Comparison of ENCODE assay signal across 10 cellular contexts in the genomic region with DNA sequence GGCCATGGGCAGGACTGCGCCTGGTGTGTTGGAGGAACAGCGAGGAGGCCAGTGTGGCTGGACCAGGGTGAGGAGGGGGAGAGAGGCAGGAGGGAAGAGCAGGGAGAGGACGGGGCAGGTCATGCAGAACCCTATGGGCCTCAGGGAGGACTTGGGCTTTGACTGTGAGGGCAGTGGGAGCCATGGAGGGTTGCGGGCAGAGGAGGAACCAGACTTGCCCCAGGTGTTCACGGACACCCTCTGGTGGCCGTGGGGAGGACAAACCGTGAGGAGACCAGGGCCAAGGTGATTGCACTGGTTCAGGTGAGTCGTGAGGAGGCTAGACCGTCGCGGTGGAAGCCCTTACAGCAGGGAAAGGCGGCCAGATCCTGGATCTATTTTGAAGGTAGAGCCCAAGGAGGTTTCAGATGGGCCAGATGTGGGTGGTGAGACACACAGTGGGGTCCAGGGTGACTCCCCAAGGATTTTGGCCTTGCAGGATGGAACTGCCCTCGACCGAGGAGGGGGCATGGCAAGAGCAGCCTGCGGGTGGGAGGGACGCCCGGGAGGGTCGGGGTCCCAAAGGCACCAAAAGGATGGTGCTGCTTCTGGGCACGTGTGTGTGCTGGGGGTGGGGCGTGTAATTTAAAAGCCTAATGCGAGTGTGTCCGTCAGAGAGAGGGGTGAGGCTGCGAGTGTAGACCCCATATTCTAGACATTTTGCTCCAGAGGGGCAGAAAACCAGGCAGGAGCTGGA. TPM values are rescaled to one million over a fixed set of nuclear protein-coding genes. Genes with fewer than 3 reads are reported as not detected.
DNase-seq lines count a peak whose midpoint lies in the region; ATAC-seq and TF ChIP-seq lines count a peak whose summit lies in the region.
"Had no signal": no experiment of that assay in that cellular context is flagged by ENCODE, and none has a peak within 500 bp of the region (broad histone marks: within the 10 kb centered on the region; RNA-seq: fewer than 3 reads in every experiment).

No MANE protein-coding gene starts in this region.

- POLR2A ChIA-PET in activated CD4-positive, alpha-beta memory T cell treated with anti-CD3 and anti-CD28 coated beads, Interleukin-2, amount 10 ng/mL, durations not matched to agents 7 days and 5 days (lab: Charles Lee): no interaction called here

- DNase-seq in activated CD4-positive, alpha-beta memory T cell treated with anti-CD3 and anti-CD28 coated beads, Interleukin-2, amount 10 ng/mL, durations not matched to agents 7 days and 5 days: no peak
- DNase-seq in kidney tubule cell (ENCODE audit: low spot score): peak; percentile 49
- DNase-seq in SIG-M5 (lab: John Stamatoyannopoulos, UW): no peak
- DNase-seq: stomach had no signal

- no peaks in the 10 kb centered on the region for H3K27me3 Mint-ChIP-seq in activated CD4-positive, alpha-beta memory T cell treated with anti-CD3 and anti-CD28 coated beads, Interleukin-2, amount 10 ng/mL, durations not matched to agents 7 days and 5 days

- no peaks in the 10 kb centered on the region for H3K27me3 ChIP-seq in BLaER1 treated with 17β-estradiol and CSF1 and Interleukin-3, amounts not matched to agents 10 nM and 100 nM

- H3K4me1 ChIP-seq in BLaER1 treated with 17β-estradiol and CSF1 and Interleukin-3, amounts not matched to agents 10 nM and 100 nM: peaks cover 68 to 86% (median 83%) of the 10 kb centered on the region in 10 experiments

- no peaks in the 10 kb centered on the region for H3K9me3 ChIP-seq in BLaER1 treated with 17β-estradiol and CSF1 and Interleukin-3, amounts not matched to agents 10 nM and 100 nM (replicated peaks in 1 of 11)
- H3K9me3 ChIP-seq: stomach had no signal

- peak overlapping the region; percentile 21 for H3K27ac Mint-ChIP-seq in activated CD4-positive, alpha-beta memory T cell treated with anti-CD3 and anti-CD28 coated beads, Interleukin-2, amount 10 ng/mL, durations not matched to agents 7 days and 5 days

- H3K4me2 ChIP-seq in BLaER1 treated with 17β-estradiol and CSF1 and Interleukin-3, amounts not matched to agents 10 nM and 100 nM: peak overlapping the region; percentile 98 to 100 (median 99)

- peaks cover 23 to 94% (median 69%) of the 10 kb centered on the region in 11 experiments; a peak in 21 of 22 replicates for H4K20me1 ChIP-seq in BLaER1 treated with 17β-estradiol and CSF1 and Interleukin-3, amounts not matched to agents 10 nM and 100 nM

- peaks cover 62% of the 10 kb centered on the region for H3K4me1 Mint-ChIP-seq in activated CD4-positive, alpha-beta memory T cell treated with anti-CD3 and anti-CD28 coated beads, Interleukin-2, amount 10 ng/mL, durations not matched to agents 7 days and 5 days

- H3K36me3 Mint-ChIP-seq in activated CD4-positive, alpha-beta memory T cell treated with anti-CD3 and anti-CD28 coated beads, Interleukin-2, amount 10 ng/mL, durations not matched to agents 7 days and 5 days (ENCODE audit: low read depth): peaks cover 4% of the 10 kb centered on the region

- peak overlapping the region in 10 of 11 experiments; percentile 59 to 98 (median 70); a peak in 18 of 22 replicates for H3K9ac ChIP-seq in BLaER1 treated with 17β-estradiol and CSF1 and Interleukin-3, amounts not matched to agents 10 nM and 100 nM

- H3K27ac ChIP-seq in BLaER1 treated with 17β-estradiol and CSF1 and Interleukin-3, amounts not matched to agents 10 nM and 100 nM: peak overlapping the region in 9 of 11 experiments; percentile 61 to 99 (median 96); a peak in 18 of 22 replicates
- H3K27ac ChIP-seq: stomach had no signal

- peak overlapping the region in 8 of 10 experiments; percentile 38 to 64 (median 52); a peak in 13 of 20 replicates for H3K4me3 ChIP-seq in BLaER1 treated with 17β-estradiol and CSF1 and Interleukin-3, amounts not matched to agents 10 nM and 100 nM
- H3K4me3 ChIP-seq: lung, stomach had no signal

- no peak overlapping the region for H3K4me3 Mint-ChIP-seq in activated CD4-positive, alpha-beta memory T cell treated with anti-CD3 and anti-CD28 coated beads, Interleukin-2, amount 10 ng/mL, durations not matched to agents 7 days and 5 days

- H3K9me3 Mint-ChIP-seq in activated CD4-positive, alpha-beta memory T cell treated with anti-CD3 and anti-CD28 coated beads, Interleukin-2, amount 10 ng/mL, durations not matched to agents 7 days and 5 days: no peaks in the 10 kb centered on the region

- peaks cover under 1 to 27% (median 19%) of the 10 kb centered on the region in 11 experiments; a peak in 19 of 22 replicates for H3K36me3 ChIP-seq in BLaER1 treated with 17β-estradiol and CSF1 and Interleukin-3, amounts not matched to agents 10 nM and 100 nM

- ATAC-seq in GM21825 (IDR thresholded peaks at IDR 0.05; ENCODE audit: unreplicated experiment) (no peak), HG02973 (IDR thresholded peaks at IDR 0.05; ENCODE audit: unreplicated experiment) (no peak), GM19351 (IDR thresholded peaks at IDR 0.05; ENCODE audit: unreplicated experiment) (no peak)

- CTCF ChIA-PET in activated CD4-positive, alpha-beta memory T cell treated with anti-CD3 and anti-CD28 coated beads, Interleukin-2, amount 10 ng/mL, durations not matched to agents 7 days and 5 days (lab: Charles Lee): no interaction called here

- peak; percentile 49 for TF ChIP-seq CTCF in GM12873 (IDR thresholded peaks at IDR 0.05; ENCODE audit: insufficient read depth, low read depth, low read length, missing control alignments)

RNA-seq across cellular contexts. Expression of a gene that starts 2.7 kb away (rescaled TPM):
- 10 to 100 TPM; 46.5 to 47.5 TPM for total RNA-seq in activated CD4-positive, alpha-beta memory T cell treated with anti-CD3 and anti-CD28 coated beads, Interleukin-2, amount 10 ng/mL, durations not matched to agents 7 days and 5 days

RNA-seq across cellular contexts. Expression of a gene that starts 12.4 kb away (rescaled TPM):
- 10 to 100 TPM; 24.6 to 25.7 TPM for total RNA-seq in activated CD4-positive, alpha-beta memory T cell treated with anti-CD3 and anti-CD28 coated beads, Interleukin-2, amount 10 ng/mL, durations not matched to agents 7 days and 5 days

RNA-seq across cellular contexts. Expression of a gene that starts 34.3 kb away (rescaled TPM):
- total RNA-seq in activated CD4-positive, alpha-beta memory T cell treated with anti-CD3 and anti-CD28 coated beads, Interleukin-2, amount 10 ng/mL, durations not matched to agents 7 days and 5 days: 100 to 1,000 TPM; 255 to 259 TPM

RNA-seq across cellular contexts. Expression of a gene that starts 38.9 kb away (rescaled TPM):
- total RNA-seq in activated CD4-positive, alpha-beta memory T cell treated with anti-CD3 and anti-CD28 coated beads, Interleukin-2, amount 10 ng/mL, durations not matched to agents 7 days and 5 days: 10 to 100 TPM; 22.5 to 23.3 TPM

RNA-seq across cellular contexts. Expression of a gene that starts 54.2 kb away (rescaled TPM):
- total RNA-seq in activated CD4-positive, alpha-beta memory T cell treated with anti-CD3 and anti-CD28 coated beads, Interleukin-2, amount 10 ng/mL, durations not matched to agents 7 days and 5 days: 10 to 100 TPM; 13.3 to 15.5 TPM
